ENCODE assay signal across 27 cellular contexts in the genomic region with DNA sequence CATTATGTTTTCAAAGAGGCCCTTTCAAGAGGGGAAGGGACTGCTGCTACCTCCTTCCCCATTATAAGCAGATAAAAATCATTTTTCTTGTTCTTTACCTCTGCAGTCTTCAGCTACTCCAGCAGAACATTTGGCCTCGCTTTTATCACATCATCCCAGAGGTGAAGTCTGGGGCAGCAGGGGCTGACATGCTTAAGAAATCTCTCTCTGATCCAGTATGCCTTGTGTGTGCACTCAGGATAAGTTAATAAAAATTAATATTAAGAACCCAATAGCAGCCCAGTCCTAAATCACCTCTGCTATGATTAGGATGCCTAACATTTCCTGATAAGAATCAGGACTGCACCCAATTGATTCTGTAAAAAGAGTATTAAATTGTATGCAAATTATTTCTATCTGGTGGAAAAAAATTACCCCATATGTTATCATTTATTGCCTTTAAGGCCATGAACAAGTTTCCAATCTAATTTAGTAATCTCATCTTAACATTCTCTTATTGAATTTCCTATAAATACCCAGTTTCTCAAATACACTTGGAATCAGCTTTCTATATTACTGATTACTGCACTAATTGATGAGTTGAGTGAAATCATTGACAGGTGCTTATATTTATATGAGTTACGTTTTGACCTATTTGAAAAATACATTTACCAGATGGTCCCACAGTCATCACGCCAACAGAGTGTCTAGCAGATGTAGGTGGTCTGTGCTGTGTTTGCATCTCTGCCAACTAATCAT.
"Had no signal": no experiment of that assay in that cellular context is flagged by ENCODE, and none has a peak within 500 bp of the region (broad histone marks: within the 10 kb centered on the region; RNA-seq: fewer than 3 reads in every experiment).

No MANE protein-coding gene starts in this region.

- H3K9me3 ChIP-seq: ascending aorta, body of pancreas, Peyer's patch, SJCRH30 had no signal

- ATAC-seq: activated CD8-positive, alpha-beta T cell treated with anti-CD3 and anti-CD28 coated beads for 36 hours; activated naive CD4-positive, alpha-beta T cell treated with anti-CD3 and anti-CD28 coated beads, Interleukin-2, amount 50 U/mL, for 72 hours; activated naive CD8-positive, alpha-beta T cell treated with anti-CD3 and anti-CD28 coated beads, Interleukin-2, amount 50 U/mL, for 24 hours; body of pancreas; T-cell had no signal

- H3K4me1 ChIP-seq: ascending aorta, body of pancreas, Peyer's patch, SJCRH30 had no signal

- H3K27ac ChIP-seq: ascending aorta, body of pancreas, coronary artery, Peyer's patch, RWPE1, SJCRH30, VCaP had no signal

- H3K36me3 ChIP-seq: ascending aorta, Peyer's patch, SJCRH30 had no signal

- H3K27me3 ChIP-seq: ascending aorta, body of pancreas, Peyer's patch, SJCRH30 had no signal

- H3K4me3 ChIP-seq: ascending aorta, body of pancreas, coronary artery, Peyer's patch, SJCRH30 had no signal

- DNase-seq: activated CD4-positive, CD25-positive, alpha-beta regulatory T cell; activated CD8-positive, alpha-beta memory T cell treated with anti-CD3 and anti-CD28 coated beads, Interleukin-2, amount 50 U/mL, for 4 hours; activated CD8-positive, alpha-beta T cell treated with anti-CD3 and anti-CD28 coated beads for 36 hours; activated effector memory CD4-positive, alpha-beta T cell treated with Interleukin-2 at 50 U/mL for 16 hours; activated naive CD4-positive, alpha-beta T cell; activated naive CD8-positive, alpha-beta T cell treated with anti-CD3 and anti-CD28 coated beads, Interleukin-2, amount 50 U/mL, for 24 hours; amniotic stem cell; body of pancreas; central memory CD4-positive, alpha-beta T cell; Kasumi-1; KBM-7; NCI-H1048; NCI-H2029 treated with DMSO at 0.1 percent for 48 hours; NCI-H526 treated with DMSO at 0.1 percent for 48 hours; NCI-H82; NK-92 treated with Interleukin-12 subunit alpha and Interleukin-12 subunit beta, amount 100 ng/mL, for 24 hours; Peyer's patch; Right ventricle myocardium superior; SJCRH30; T-cell; T-helper 2 cell; T1000 had no signal
